Comparison of ENCODE assay signal across 14 cellular contexts in genomic region chr11:44674809-44675208, GRCh38. TPM values are rescaled to one million over a fixed set of nuclear protein-coding genes. Genes with fewer than 3 reads are reported as not detected.
A peak's percentile ranks its signal among the peaks of the same experiment; 100 is the strongest.
DNase-seq lines count a peak whose midpoint lies in the region; ATAC-seq and TF ChIP-seq lines count a peak whose summit lies in the region.
"Had no signal": no experiment of that assay in that cellular context is flagged by ENCODE, and none has a peak within 500 bp of the region (broad histone marks: within the 10 kb centered on the region; RNA-seq: fewer than 3 reads in every experiment).

No MANE protein-coding gene starts in this region.

- in situ Hi-C loops in GM23248 (cut with MboI) = no loop called here

- no peaks in the 10 kb centered on the region for H3F3A ChIP-seq in GM23248 (ENCODE audit: insufficient read depth)

- H3K4me1 ChIP-seq in GM23248 (ENCODE audit: insufficient read depth) = no peaks in the 10 kb centered on the region

- no peak overlapping the region for H3K27ac ChIP-seq in GM23248
- H3K27ac ChIP-seq: HL-60 had no signal

- H3K79me2 ChIP-seq in GM23248 (ENCODE audit: insufficient read depth) = no peaks in the 10 kb centered on the region

- peak; percentile 39 to 44 for ATAC-seq in activated T-cell treated with anti-CD3 and anti-CD28 coated beads, Interleukin-2, amount 50 U/mL, for 72 hours (replicated peaks in 1 of 2)
- ATAC-seq in activated T-cell treated with anti-CD3 and anti-CD28 coated beads, Interleukin-2, amount 50 U/mL, for 4 hours = no peak
- ATAC-seq in T-helper 17 cell (no peak), natural killer cell (no peak), HG03457 (IDR thresholded peaks at IDR 0.05; ENCODE audit: unreplicated experiment) (no peak)
- ATAC-seq: HCT116 had no signal

- peaks cover 18% of the 10 kb centered on the region for H3K4me1 Mint-ChIP-seq in activated T-cell treated with anti-CD3 and anti-CD28 coated beads, Interleukin-2, amount 50 U/mL, for 72 hours (ENCODE audit: low read depth)
- peaks cover 33% of the 10 kb centered on the region for H3K4me1 Mint-ChIP-seq in activated T-cell treated with anti-CD3 and anti-CD28 coated beads, Interleukin-2, amount 50 U/mL, for 4 hours (ENCODE audit: low read depth)
- H3K4me1 Mint-ChIP-seq in T-helper 17 cell = peaks cover 24% of the 10 kb centered on the region
- peaks cover 27% of the 10 kb centered on the region for H3K4me1 Mint-ChIP-seq in endothelial cell (ENCODE audit: unreplicated experiment)
- H3K4me1 Mint-ChIP-seq in natural killer cell = peaks cover 0 to 2% of the 10 kb centered on the region in 2 donors
- H3K4me1 Mint-ChIP-seq: B cell had no signal

- H3K9me2 ChIP-seq in GM23248 (ENCODE audit: insufficient read depth) = no peaks in the 10 kb centered on the region

- H3K9me3 Mint-ChIP-seq in activated T-cell treated with anti-CD3 and anti-CD28 coated beads, Interleukin-2, amount 50 U/mL, for 72 hours = peaks cover 0 to 5% of the 10 kb centered on the region in 2 donors
- H3K9me3 Mint-ChIP-seq in activated T-cell treated with anti-CD3 and anti-CD28 coated beads, Interleukin-2, amount 50 U/mL, for 4 hours = peaks cover 8% of the 10 kb centered on the region
- H3K9me3 Mint-ChIP-seq in endothelial cell (ENCODE audit: unreplicated experiment) (no peaks in the 10 kb centered on the region), natural killer cell (no peaks in the 10 kb centered on the region)
- H3K9me3 Mint-ChIP-seq: CD4-positive, alpha-beta T cell had no signal

- H3K4me3 Mint-ChIP-seq in activated T-cell treated with anti-CD3 and anti-CD28 coated beads, Interleukin-2, amount 50 U/mL, for 72 hours = no peak overlapping the region
- no peak overlapping the region for H3K4me3 Mint-ChIP-seq in activated T-cell treated with anti-CD3 and anti-CD28 coated beads, Interleukin-2, amount 50 U/mL, for 4 hours
- H3K4me3 Mint-ChIP-seq in T-helper 17 cell = no peak overlapping the region
- no peak overlapping the region for H3K4me3 Mint-ChIP-seq in endothelial cell (ENCODE audit: unreplicated experiment)
- H3K4me3 Mint-ChIP-seq in natural killer cell = no peak overlapping the region
- H3K4me3 Mint-ChIP-seq: B cell had no signal

- H3K4me2 ChIP-seq in GM23248 (ENCODE audit: unreplicated experiment) = no peak overlapping the region

- TF ChIP-seq CTCF in endothelial cell (IDR thresholded peaks at IDR 0.05; ENCODE audit: unreplicated experiment) (no peak), natural killer cell (IDR thresholded peaks at IDR 0.05) (no peak)

- H4K20me1 ChIP-seq in GM23248 (ENCODE audit: insufficient read depth) = no peaks in the 10 kb centered on the region

- 73 to 75% methylated on average over 5 of the region's 5 CpGs for WGBS in GM23248 (ENCODE audit: low coverage in 1 of 2, low lambda C conversion rate in 2 of 2, missing lambda C conversion rate in 2 of 2), 2 experiments

- H3K9me3 ChIP-seq in GM23248 (ENCODE audit: low read depth) (no peaks in the 10 kb centered on the region), T-helper 17 cell (ENCODE audit: control insufficient read depth, low read length, poor library complexity, severe bottlenecking) (no peaks in the 10 kb centered on the region)

- no peak for DNase-seq in activated T-cell treated with anti-CD3 and anti-CD28 coated beads, Interleukin-2, amount 50 U/mL, for 72 hours
- no peak for DNase-seq in activated T-cell treated with anti-CD3 and anti-CD28 coated beads, Interleukin-2, amount 50 U/mL, for 4 hours
- DNase-seq in GM23248 (peak; percentile 6), T-helper 17 cell (no peak), endothelial cell (ENCODE audit: low spot score) (no peak), natural killer cell (no peak)
- DNase-seq: C1 segment of cervical spinal cord; Calu3; CD4-positive, alpha-beta T cell; DMS 273 treated with DMSO at 0.1 percent for 48 hours had no signal

- no peak overlapping the region for H3K9ac ChIP-seq in GM23248

- H2AFZ ChIP-seq in GM23248 = no peak overlapping the region

- H3K36me3 Mint-ChIP-seq in activated T-cell treated with anti-CD3 and anti-CD28 coated beads, Interleukin-2, amount 50 U/mL, for 72 hours (ENCODE audit: insufficient read depth in 2 of 2) = peaks cover 0 to 2% of the 10 kb centered on the region in 2 donors
- no peaks in the 10 kb centered on the region for H3K36me3 Mint-ChIP-seq in activated T-cell treated with anti-CD3 and anti-CD28 coated beads, Interleukin-2, amount 50 U/mL, for 4 hours (ENCODE audit: insufficient read depth)
- H3K36me3 Mint-ChIP-seq in T-helper 17 cell (ENCODE audit: low read depth) (peaks cover 2% of the 10 kb centered on the region), endothelial cell (ENCODE audit: low read depth, unreplicated experiment) (peaks cover 5% of the 10 kb centered on the region), natural killer cell (no peaks in the 10 kb centered on the region)

- intact Hi-C loops in natural killer cell (cut with micrococcal nuclease) = no loop called here

- peaks cover 13% of the 10 kb centered on the region for H3K27me3 ChIP-seq in GM23248 (replicated peaks; ENCODE audit: insufficient read depth)

- no peak overlapping the region for H3K4me3 ChIP-seq in GM23248

- no peaks in the 10 kb centered on the region for H3K27me3 Mint-ChIP-seq in activated T-cell treated with anti-CD3 and anti-CD28 coated beads, Interleukin-2, amount 50 U/mL, for 72 hours (ENCODE audit: low read depth)
- H3K27me3 Mint-ChIP-seq in activated T-cell treated with anti-CD3 and anti-CD28 coated beads, Interleukin-2, amount 50 U/mL, for 4 hours (ENCODE audit: low read depth) = no peaks in the 10 kb centered on the region
- no peaks in the 10 kb centered on the region for H3K27me3 Mint-ChIP-seq in T-helper 17 cell
- no peaks in the 10 kb centered on the region for H3K27me3 Mint-ChIP-seq in endothelial cell (ENCODE audit: unreplicated experiment)
- peaks cover 0 to 11% of the 10 kb centered on the region in 2 donors for H3K27me3 Mint-ChIP-seq in natural killer cell (ENCODE audit: low read depth in 2 of 2)
- H3K27me3 Mint-ChIP-seq: CD4-positive, alpha-beta T cell had no signal

- H3K36me3 ChIP-seq in GM23248 (ENCODE audit: low read depth) = no peaks in the 10 kb centered on the region

- no peak overlapping the region for H3K27ac Mint-ChIP-seq in activated T-cell treated with anti-CD3 and anti-CD28 coated beads, Interleukin-2, amount 50 U/mL, for 72 hours
- H3K27ac Mint-ChIP-seq in T-helper 17 cell = peak overlapping the region; percentile 60
- peak overlapping the region; percentile 7 for H3K27ac Mint-ChIP-seq in endothelial cell (ENCODE audit: unreplicated experiment)
- no peak overlapping the region for H3K27ac Mint-ChIP-seq in natural killer cell
- H3K27ac Mint-ChIP-seq: B cell had no signal

RNA-seq across cellular contexts. Expression of gene TSPAN18, which starts 52.0 kb away (rescaled TPM):
- 1 to 10 TPM; 1.3 to 1.8 TPM for total RNA-seq in activated T-cell treated with anti-CD3 and anti-CD28 coated beads, Interleukin-2, amount 50 U/mL, for 72 hours
- total RNA-seq in activated T-cell treated with anti-CD3 and anti-CD28 coated beads, Interleukin-2, amount 50 U/mL, for 4 hours = 1 to 10 TPM in 2 of 3 donors, under 1 TPM in 1; 0.84 to 2.0 (median 1.5) TPM
- 0.54 TPM in 1 of 2 replicates, not detected in the other for total RNA-seq in GM23248 (2014; rRNA removed; shearing (Covaris generic))
- polyA plus RNA-seq in GM23248 (2016; fragmentation: Nextera tagmentation; extraction: Ambion mirVana) = 0.09 and 0.20 TPM in 2 replicates
- total RNA-seq in T-helper 17 cell (10 to 100 TPM; 79.8 to 93.2 TPM), endothelial cell (ENCODE audit: unreplicated experiment) (717 TPM), natural killer cell (1 to 10 TPM; 1.9 to 2.4 (median 2.3) TPM)
- total RNA-seq: Calu3 had no signal

Comparison
In these comparisons a context has a peak if more than half of its experiments do, and no peak if none do; other contexts are left out.
1. ATAC-seq: peak in activated T-cell treated with anti-CD3 and anti-CD28 coated beads, Interleukin-2, amount 50 U/mL, for 72 hours (2 of 2); none in activated T-cell treated with anti-CD3 and anti-CD28 coated beads, Interleukin-2, amount 50 U/mL, for 4 hours (0 of 2), T-helper 17 cell (single experiment), natural killer cell (0 of 3) and HG03457 (single experiment).
2. H3K27ac Mint-ChIP-seq: peak in T-helper 17 cell (single experiment) and endothelial cell (single experiment); none in activated T-cell treated with anti-CD3 and anti-CD28 coated beads, Interleukin-2, amount 50 U/mL, for 72 hours (single experiment) and natural killer cell (0 of 2).
3. RNA of gene TSPAN18, which starts 52.0 kb away (total RNA-seq): 717 TPM in endothelial cell (single experiment) and 79.8 to 93.2 TPM in T-helper 17 cell; 1.9 to 2.4 TPM in natural killer cell, 1.3 to 1.8 TPM in activated T-cell treated with anti-CD3 and anti-CD28 coated beads, Interleukin-2, amount 50 U/mL, for 72 hours, 0.84 to 2.0 TPM in activated T-cell treated with anti-CD3 and anti-CD28 coated beads, Interleukin-2, amount 50 U/mL, for 4 hours and 0.54 TPM in GM23248; every median in the first group is over 10 times any median in the second.